In genomic region chr3:45607790-45608189, GRCh38 we compare ENCODE assay signal across 12 cellular contexts. TPM values are rescaled to one million over a fixed set of nuclear protein-coding genes. Genes with fewer than 3 reads are reported as not detected.
DNase-seq lines count a peak whose midpoint lies in the region; ATAC-seq and TF ChIP-seq lines count a peak whose summit lies in the region.
"Had no signal": no experiment of that assay in that cellular context is flagged by ENCODE, and none has a peak within 500 bp of the region (broad histone marks: within the 10 kb centered on the region; RNA-seq: fewer than 3 reads in every experiment).

No MANE protein-coding gene starts in this region.

- H3K27me3 ChIP-seq in lung (ENCODE audit: control insufficient read depth, insufficient read depth) = no peaks in the 10 kb centered on the region
- H3K27me3 ChIP-seq in vagina = no peaks in the 10 kb centered on the region
- H3K27me3 ChIP-seq: testis had no signal

- H3K36me3 ChIP-seq in lung (ENCODE audit: control insufficient read depth in 2 of 2, insufficient read depth in 2 of 2, low read length in 2 of 2) = peaks cover 0 to 6% of the 10 kb centered on the region in 2 donors
- no peaks in the 10 kb centered on the region for H3K36me3 ChIP-seq in vagina

- ATAC-seq in Right ventricle myocardium inferior (peak; percentile 20), lung (ENCODE audit: insufficient read depth, low FRiP score) (no peak)
- ATAC-seq: esophagus mucosa had no signal

- peaks cover 26 to 30% of the 10 kb centered on the region in 2 donors for H3K4me1 ChIP-seq in lung (ENCODE audit: control insufficient read depth in 2 of 2, insufficient read depth in 2 of 2, low read length in 2 of 2)
- H3K4me1 ChIP-seq in vagina = peaks cover 84% of the 10 kb centered on the region

- TF ChIP-seq CTCF in cardiac fibroblast (IDR thresholded peaks at IDR 0.05; ENCODE audit: low read depth, low read length) = no peak
- TF ChIP-seq CTCF in lung (IDR thresholded peaks at IDR 0.05; ENCODE audit: control extremely low read depth, extremely low read depth) = no peak
- TF ChIP-seq CTCF in vagina (IDR thresholded peaks at IDR 0.05) = no peak

- H3K27ac ChIP-seq in lung (ENCODE audit: low read depth in 1 of 2, low read length in 1 of 2) (peak overlapping the region; percentile 65 to 92), vagina (peak overlapping the region; percentile 59)
- H3K27ac ChIP-seq: testis had no signal

- H3K4me3 ChIP-seq in cardiac fibroblast (replicated peaks in 1 of 2; ENCODE audit: low read depth in 2 of 2, low read length in 2 of 2) = no peak overlapping the region
- H3K4me3 ChIP-seq in lung = no peak overlapping the region
- H3K4me3 ChIP-seq in vagina = peak overlapping the region in 1 of 2 donors; percentile 17
- H3K4me3 ChIP-seq: testis had no signal

- intact Hi-C loops in Right ventricle myocardium inferior (cut with DNase I) (no loop called here), cardiac septum (cut with DNase I) (no loop called here), vagina (cut with DNase I) (no loop called here)

- H3K9me3 ChIP-seq in lung (ENCODE audit: control insufficient read depth in 2 of 2, insufficient read depth in 1 of 2, low read length in 1 of 2) (no peaks in the 10 kb centered on the region), vagina (no peaks in the 10 kb centered on the region)
- H3K9me3 ChIP-seq: testis had no signal

- DNase-seq in Right ventricle myocardium inferior (ENCODE audit: missing footprints) = no peak
- no peak for DNase-seq in cardiac septum (ENCODE audit: low spot score)
- peak; percentile 51 to 53 for DNase-seq in cardiac fibroblast (ENCODE audit: low read depth in 2 of 2)
- DNase-seq in lung (ENCODE audit: low spot score) = no peak
- no peak for DNase-seq in vagina (ENCODE audit: extremely low spot score in 2 of 2)
- DNase-seq in activated CD8-positive, alpha-beta memory T cell treated with anti-CD3 and anti-CD28 coated beads for 24 hours = no peak
- no peak for DNase-seq in ureter (ENCODE audit: low spot score)
- no peak for DNase-seq in COLO829 (ENCODE audit: low spot score)
- DNase-seq: activated naive CD4-positive, alpha-beta T cell treated with anti-CD3 and anti-CD28 coated beads for 36 hours; Karpas-422; testis had no signal

- 41 to 47% methylated on average over 6 of the region's 6 CpGs for WGBS in lung, 2 donors

- TF ChIP-seq POLR2A in vagina (IDR thresholded peaks at IDR 0.05) = no peak

RNA-seq across cellular contexts. Expression of gene LIMD1, which starts 13.2 kb away (rescaled TPM):
- 34.1 TPM for total RNA-seq in Right ventricle myocardium inferior
- total RNA-seq in cardiac septum = 30.5 TPM
- 100 to 1,000 TPM in 1 of 2 donors, 10 to 100 TPM in 1; 70.0 to 123 TPM for total RNA-seq in lung
- 10 to 100 TPM in 1 of 2 donors, 1 to 10 TPM in 1; 9.3 to 18.5 TPM for polyA plus RNA-seq in lung
- total RNA-seq in vagina = 16.2 TPM
- 62.5 TPM for total RNA-seq in ureter

Comparison
In these comparisons a context has a peak if more than half of its experiments do, and no peak if none do; other contexts are left out.
1. DNase-seq: peak in cardiac fibroblast (2 of 2); none in Right ventricle myocardium inferior (single experiment), cardiac septum (single experiment), lung (single experiment), vagina (0 of 2), activated CD8-positive, alpha-beta memory T cell treated with anti-CD3 and anti-CD28 coated beads for 24 hours (single experiment), ureter (single experiment) and COLO829 (single experiment).